2 cellular contexts compared by ENCODE assay signal in the genomic region with DNA sequence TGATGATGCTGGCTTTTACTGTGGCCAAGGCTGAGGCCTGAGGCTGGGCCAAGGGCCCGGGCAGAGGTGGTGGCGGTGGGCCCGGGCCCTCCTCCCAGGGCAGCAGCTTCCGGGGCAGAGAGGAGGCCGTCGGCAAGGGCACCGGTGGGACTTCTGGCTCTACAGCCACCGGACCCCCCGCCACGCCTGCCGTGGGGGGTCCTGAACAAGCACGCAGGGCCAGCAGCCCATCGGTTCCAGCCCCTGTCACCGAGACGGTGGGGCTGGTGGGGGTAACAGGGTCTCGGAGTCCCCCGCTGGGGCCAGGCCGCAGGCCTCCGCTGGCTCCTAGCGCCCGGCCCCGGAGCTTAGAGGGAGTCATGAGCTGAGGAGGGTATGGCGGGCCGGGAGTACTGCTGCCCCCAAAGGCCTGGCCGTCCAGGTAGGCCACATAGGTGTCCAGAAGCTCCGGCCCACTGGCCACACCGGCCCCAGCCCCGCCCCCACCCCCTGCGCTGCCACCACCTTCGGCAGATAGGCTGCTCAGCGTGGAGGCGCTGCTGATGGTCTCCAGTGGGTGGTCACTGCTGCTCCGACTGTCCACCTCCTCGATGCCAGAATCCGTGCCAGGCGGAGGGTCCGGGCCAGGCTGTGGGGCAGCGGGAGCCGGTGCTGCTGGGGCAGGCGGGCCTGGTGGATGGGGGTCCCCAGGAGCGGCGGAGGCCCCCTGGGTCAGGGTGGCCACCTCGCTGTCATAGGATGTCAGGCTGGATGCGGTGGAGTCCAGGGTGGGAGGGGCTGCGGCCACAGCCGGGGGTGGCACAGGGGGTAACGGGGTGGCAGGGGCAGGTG.
TF ChIP-seq lines count a peak whose summit lies in the region.

No MANE protein-coding gene starts in this region.

TF ChIP-seq in SK-N-SH, 30 proteins besides CTCF, POLR2A, EP300 and RAD21:
- TF ChIP-seq ELF1 (IDR thresholded peaks at IDR 0.05) (no peak), MXI1 (IDR thresholded peaks at IDR 0.05; ENCODE audit: low read depth, low read length) (no peak), TCF12 (IDR thresholded peaks at IDR 0.05) (no peak)

TF ChIP-seq in SK-N-SH treated with all-trans-retinoic acid at 6 μM for 48 hours, 23 proteins besides CTCF, POLR2A, EP300 and RAD21:
- TF ChIP-seq, protein P1, sequence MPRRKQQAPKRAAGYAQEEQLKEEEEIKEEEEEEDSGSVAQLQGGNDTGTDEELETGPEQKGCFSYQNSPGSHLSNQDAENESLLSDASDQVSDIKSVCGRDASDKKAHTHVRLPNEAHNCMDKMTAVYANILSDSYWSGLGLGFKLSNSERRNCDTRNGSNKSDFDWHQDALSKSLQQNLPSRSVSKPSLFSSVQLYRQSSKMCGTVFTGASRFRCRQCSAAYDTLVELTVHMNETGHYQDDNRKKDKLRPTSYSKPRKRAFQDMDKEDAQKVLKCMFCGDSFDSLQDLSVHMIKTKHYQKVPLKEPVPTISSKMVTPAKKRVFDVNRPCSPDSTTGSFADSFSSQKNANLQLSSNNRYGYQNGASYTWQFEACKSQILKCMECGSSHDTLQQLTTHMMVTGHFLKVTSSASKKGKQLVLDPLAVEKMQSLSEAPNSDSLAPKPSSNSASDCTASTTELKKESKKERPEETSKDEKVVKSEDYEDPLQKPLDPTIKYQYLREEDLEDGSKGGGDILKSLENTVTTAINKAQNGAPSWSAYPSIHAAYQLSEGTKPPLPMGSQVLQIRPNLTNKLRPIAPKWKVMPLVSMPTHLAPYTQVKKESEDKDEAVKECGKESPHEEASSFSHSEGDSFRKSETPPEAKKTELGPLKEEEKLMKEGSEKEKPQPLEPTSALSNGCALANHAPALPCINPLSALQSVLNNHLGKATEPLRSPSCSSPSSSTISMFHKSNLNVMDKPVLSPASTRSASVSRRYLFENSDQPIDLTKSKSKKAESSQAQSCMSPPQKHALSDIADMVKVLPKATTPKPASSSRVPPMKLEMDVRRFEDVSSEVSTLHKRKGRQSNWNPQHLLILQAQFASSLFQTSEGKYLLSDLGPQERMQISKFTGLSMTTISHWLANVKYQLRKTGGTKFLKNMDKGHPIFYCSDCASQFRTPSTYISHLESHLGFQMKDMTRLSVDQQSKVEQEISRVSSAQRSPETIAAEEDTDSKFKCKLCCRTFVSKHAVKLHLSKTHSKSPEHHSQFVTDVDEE (CRISPR knock-in tag; IDR thresholded peaks at IDR 0.05): no peak
- TF ChIP-seq, protein P2, sequence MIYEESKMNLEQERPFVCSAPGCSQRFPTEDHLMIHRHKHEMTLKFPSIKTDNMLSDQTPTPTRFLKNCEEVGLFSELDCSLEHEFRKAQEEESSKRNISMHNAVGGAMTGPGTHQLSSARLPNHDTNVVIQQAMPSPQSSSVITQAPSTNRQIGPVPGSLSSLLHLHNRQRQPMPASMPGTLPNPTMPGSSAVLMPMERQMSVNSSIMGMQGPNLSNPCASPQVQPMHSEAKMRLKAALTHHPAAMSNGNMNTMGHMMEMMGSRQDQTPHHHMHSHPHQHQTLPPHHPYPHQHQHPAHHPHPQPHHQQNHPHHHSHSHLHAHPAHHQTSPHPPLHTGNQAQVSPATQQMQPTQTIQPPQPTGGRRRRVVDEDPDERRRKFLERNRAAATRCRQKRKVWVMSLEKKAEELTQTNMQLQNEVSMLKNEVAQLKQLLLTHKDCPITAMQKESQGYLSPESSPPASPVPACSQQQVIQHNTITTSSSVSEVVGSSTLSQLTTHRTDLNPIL (CRISPR knock-in tag; IDR thresholded peaks at IDR 0.05; ENCODE audit: low read depth): no peak
- TF ChIP-seq ZFP30 (CRISPR knock-in tag; IDR thresholded peaks at IDR 0.05): no peak
- TF ChIP-seq, protein P3, sequence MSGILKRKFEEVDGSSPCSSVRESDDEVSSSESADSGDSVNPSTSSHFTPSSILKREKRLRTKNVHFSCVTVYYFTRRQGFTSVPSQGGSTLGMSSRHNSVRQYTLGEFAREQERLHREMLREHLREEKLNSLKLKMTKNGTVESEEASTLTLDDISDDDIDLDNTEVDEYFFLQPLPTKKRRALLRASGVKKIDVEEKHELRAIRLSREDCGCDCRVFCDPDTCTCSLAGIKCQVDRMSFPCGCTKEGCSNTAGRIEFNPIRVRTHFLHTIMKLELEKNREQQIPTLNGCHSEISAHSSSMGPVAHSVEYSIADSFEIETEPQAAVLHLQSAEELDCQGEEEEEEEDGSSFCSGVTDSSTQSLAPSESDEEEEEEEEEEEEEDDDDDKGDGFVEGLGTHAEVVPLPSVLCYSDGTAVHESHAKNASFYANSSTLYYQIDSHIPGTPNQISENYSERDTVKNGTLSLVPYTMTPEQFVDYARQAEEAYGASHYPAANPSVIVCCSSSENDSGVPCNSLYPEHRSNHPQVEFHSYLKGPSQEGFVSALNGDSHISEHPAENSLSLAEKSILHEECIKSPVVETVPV (CRISPR knock-in tag; IDR thresholded peaks at IDR 0.05): no peak
- no peak for TF ChIP-seq OSR1 (CRISPR knock-in tag; IDR thresholded peaks at IDR 0.05)
- TF ChIP-seq ESRRG (CRISPR knock-in tag; IDR thresholded peaks at IDR 0.05): no peak
- TF ChIP-seq ISL1 (CRISPR knock-in tag; IDR thresholded peaks at IDR 0.05): no peak
- no peak for TF ChIP-seq TCF4 (CRISPR knock-in tag; IDR thresholded peaks at IDR 0.05; ENCODE audit: borderline replicate concordance)
- TF ChIP-seq ZNF70 (CRISPR knock-in tag; IDR thresholded peaks at IDR 0.05): no peak
- TF ChIP-seq GLIS3 (CRISPR knock-in tag; IDR thresholded peaks at IDR 0.05): no peak
- no peak for TF ChIP-seq SNAI2 (CRISPR knock-in tag; IDR thresholded peaks at IDR 0.05)
- TF ChIP-seq, protein P4, sequence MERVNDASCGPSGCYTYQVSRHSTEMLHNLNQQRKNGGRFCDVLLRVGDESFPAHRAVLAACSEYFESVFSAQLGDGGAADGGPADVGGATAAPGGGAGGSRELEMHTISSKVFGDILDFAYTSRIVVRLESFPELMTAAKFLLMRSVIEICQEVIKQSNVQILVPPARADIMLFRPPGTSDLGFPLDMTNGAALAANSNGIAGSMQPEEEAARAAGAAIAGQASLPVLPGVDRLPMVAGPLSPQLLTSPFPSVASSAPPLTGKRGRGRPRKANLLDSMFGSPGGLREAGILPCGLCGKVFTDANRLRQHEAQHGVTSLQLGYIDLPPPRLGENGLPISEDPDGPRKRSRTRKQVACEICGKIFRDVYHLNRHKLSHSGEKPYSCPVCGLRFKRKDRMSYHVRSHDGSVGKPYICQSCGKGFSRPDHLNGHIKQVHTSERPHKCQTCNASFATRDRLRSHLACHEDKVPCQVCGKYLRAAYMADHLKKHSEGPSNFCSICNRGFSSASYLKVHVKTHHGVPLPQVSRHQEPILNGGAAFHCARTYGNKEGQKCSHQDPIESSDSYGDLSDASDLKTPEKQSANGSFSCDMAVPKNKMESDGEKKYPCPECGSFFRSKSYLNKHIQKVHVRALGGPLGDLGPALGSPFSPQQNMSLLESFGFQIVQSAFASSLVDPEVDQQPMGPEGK (CRISPR knock-in tag; IDR thresholded peaks at IDR 0.05; ENCODE audit: borderline replicate concordance): no peak
- no peak for TF ChIP-seq ZC3H10 (CRISPR knock-in tag; IDR thresholded peaks at IDR 0.05)
